Comparison of ENCODE assay signal across 11 cellular contexts in genomic region chr9:106648799-106649198, GRCh38.
DNase-seq lines count a peak whose midpoint lies in the region; ATAC-seq, FAIRE-seq and TF ChIP-seq lines count a peak whose summit lies in the region.
"Had no signal": no experiment of that assay in that cellular context is flagged by ENCODE, and none has a peak within 500 bp of the region (broad histone marks: within the 10 kb centered on the region; RNA-seq: fewer than 3 reads in every experiment).

No MANE protein-coding gene starts in this region.

- H3K27me3 Mint-ChIP-seq in osteocyte (ENCODE audit: unreplicated experiment) = no peaks in the 10 kb centered on the region
- no peaks in the 10 kb centered on the region for H3K27me3 Mint-ChIP-seq in CD8-positive, alpha-beta T cell (ENCODE audit: low read depth)
- H3K27me3 Mint-ChIP-seq: activated CD8-positive, alpha-beta T cell treated with anti-CD3 and anti-CD28 coated beads for 36 hours; naive thymus-derived CD8-positive, alpha-beta T cell had no signal

- H2BK5ac ChIP-seq in H1 (ENCODE audit: low read depth, low read length) = no peak overlapping the region

- intact Hi-C loops in CD8-positive, alpha-beta T cell (cut with DNase I, micrococcal nuclease) = no loop called here

- H2AK5ac ChIP-seq in H1 (ENCODE audit: low read depth, low read length) = no peak overlapping the region

- H3K36me3 ChIP-seq in H1 (ENCODE audit: control insufficient read depth in 2 of 4, insufficient read depth in 4 of 4, low read length in 3 of 4) = no peaks in the 10 kb centered on the region
- H3K36me3 ChIP-seq in CD8-positive, alpha-beta T cell (ENCODE audit: insufficient read depth, low read length) = no peaks in the 10 kb centered on the region

- 77% methylated on average over 2 of the region's 2 CpGs; no CpG with 5 or more reads in 1 of the 2 experiments for WGBS in H1 (ENCODE audit: extremely low coverage in 1 of 2, insufficient coverage in 1 of 2, insufficient read length in 1 of 2, insufficient replicate concordance in 2 of 2, low coverage in 1 of 2, low lambda C conversion rate in 2 of 2, missing lambda C conversion rate in 1 of 2), 2 experiments

- no peak overlapping the region for H3K18ac ChIP-seq in H1 (ENCODE audit: extremely low read depth, low read length)

- H4K20me1 ChIP-seq in H1 (replicated peaks in 1 of 2; ENCODE audit: control insufficient read depth in 1 of 2, insufficient read depth in 2 of 2, low read length in 2 of 2) = no peaks in the 10 kb centered on the region

- H3K14ac ChIP-seq in H1 (ENCODE audit: insufficient read length) = no peak overlapping the region

- H3K9ac ChIP-seq in H1 (replicated peaks in 1 of 4; ENCODE audit: extremely low read depth in 1 of 4, low read depth in 3 of 4, low read length in 3 of 4) = no peak overlapping the region

- peaks cover 4% of the 10 kb centered on the region for H3K4me1 Mint-ChIP-seq in osteocyte (ENCODE audit: unreplicated experiment)
- no peaks in the 10 kb centered on the region for H3K4me1 Mint-ChIP-seq in CD8-positive, alpha-beta T cell (ENCODE audit: low read depth)
- H3K4me1 Mint-ChIP-seq: naive thymus-derived CD8-positive, alpha-beta T cell had no signal

- no peak overlapping the region for H4K91ac ChIP-seq in H1 (replicated peaks; ENCODE audit: insufficient read length, low read length)

- H2AFZ ChIP-seq in H1 (ENCODE audit: low read length) = no peak overlapping the region

- no peak overlapping the region for H2BK20ac ChIP-seq in H1 (ENCODE audit: low read length)

- FAIRE-seq in H1 (lab: Jason Lieb, UNC) = no peak

- POLR2A ChIA-PET in H1 (lab: Charles Lee; ENCODE audit: partially characterized antibody) = no interaction called here
- POLR2A ChIA-PET in CD8-positive, alpha-beta T cell (lab: Charles Lee) = no interaction called here

- H3K23ac ChIP-seq in H1 (ENCODE audit: insufficient read length) = no peak overlapping the region

- H3K9me3 ChIP-seq in H1 (ENCODE audit: insufficient read depth in 2 of 2, low read depth in 1 of 2, low read length in 1 of 2) = no peaks in the 10 kb centered on the region; a peak in 1 of 4 replicates
- H3K9me3 ChIP-seq in CD8-positive, alpha-beta T cell (ENCODE audit: low read length) = no peaks in the 10 kb centered on the region

- H3K27ac ChIP-seq in H1 (ENCODE audit: low read depth, low read length) = no peak overlapping the region
- H3K27ac ChIP-seq in CD8-positive, alpha-beta T cell (ENCODE audit: low read depth, low read length) = no peak overlapping the region

- H4K5ac ChIP-seq in H1 (ENCODE audit: insufficient read length, low read depth, low read length) = no peak overlapping the region

- no peaks in the 10 kb centered on the region for H3K9me3 Mint-ChIP-seq in osteocyte (ENCODE audit: unreplicated experiment)
- peaks cover 4% of the 10 kb centered on the region for H3K9me3 Mint-ChIP-seq in CD8-positive, alpha-beta T cell

- no peak overlapping the region for H3K56ac ChIP-seq in H1 (replicated peaks; ENCODE audit: insufficient read length, low read depth, low read length)

- peak in 2 of 3 experiments; percentile 1 to 17; a peak in 1 of 4 replicates for TF ChIP-seq CTCF in H1 (IDR thresholded peaks at IDR 0.05; ENCODE audit: control extremely low read depth in 1 of 3, insufficient read depth in 1 of 3, low read depth in 1 of 3, low read length in 3 of 3)
- peak; percentile 52 for TF ChIP-seq CTCF in osteocyte (IDR thresholded peaks at IDR 0.05)
- no peak for TF ChIP-seq CTCF in CD8-positive, alpha-beta T cell (IDR thresholded peaks at IDR 0.05)

- H3K23me2 ChIP-seq in H1 (ENCODE audit: low read depth, low read length) = no peaks in the 10 kb centered on the region

- no peaks in the 10 kb centered on the region for H3K27me3 ChIP-seq in H1 (replicated peaks in 1 of 4; ENCODE audit: control insufficient read depth in 3 of 4, extremely low read depth in 1 of 4, insufficient read depth in 3 of 4, low read length in 3 of 4)
- H3K27me3 ChIP-seq in CD8-positive, alpha-beta T cell (ENCODE audit: insufficient read depth, low read length) = no peaks in the 10 kb centered on the region

- H3K4me3 Mint-ChIP-seq in osteocyte (ENCODE audit: unreplicated experiment) = no peak overlapping the region
- no peak overlapping the region for H3K4me3 Mint-ChIP-seq in CD8-positive, alpha-beta T cell
- H3K4me3 Mint-ChIP-seq: activated CD8-positive, alpha-beta T cell treated with anti-CD3 and anti-CD28 coated beads for 36 hours; activated naive CD8-positive, alpha-beta T cell; naive thymus-derived CD8-positive, alpha-beta T cell had no signal

- peak; percentile 23 for DNase-seq in ELR (ENCODE audit: low read depth)
- DNase-seq in NCI-H1105 (lab: John Stamatoyannopoulos, UW) = peak; percentile 4
- no peak for DNase-seq in H1 (ENCODE audit: low read depth in 1 of 2, low spot score in 2 of 2)
- no peak for DNase-seq in osteocyte (ENCODE audit: extremely low spot score, unreplicated experiment)
- DNase-seq in stimulated activated CD4-positive, alpha-beta T cell treated with anti-CD3 and anti-CD28 coated beads, Interleukin-4, amount 100 ng/mL, for 24 hours = no peak
- no peak for DNase-seq in iPS-NIHi7 (ENCODE audit: extremely low spot score)
- no peak for DNase-seq in CD8-positive, alpha-beta T cell
- DNase-seq: activated CD8-positive, alpha-beta T cell treated with anti-CD3 and anti-CD28 coated beads for 36 hours; naive thymus-derived CD8-positive, alpha-beta T cell; stimulated activated CD4-positive, alpha-beta T cell treated with anti-CD3 and anti-CD28 coated beads, Interleukin-2, amount 100 ng/mL, for 24 hours had no signal

- ATAC-seq in CD8-positive, alpha-beta T cell = no peak
- ATAC-seq: activated CD8-positive, alpha-beta T cell treated with anti-CD3 and anti-CD28 coated beads for 36 hours; naive thymus-derived CD8-positive, alpha-beta T cell had no signal

- H3K4me1 ChIP-seq in H1 (replicated peaks in 1 of 4; ENCODE audit: control insufficient read depth in 3 of 4, insufficient read depth in 4 of 4, low read length in 3 of 4) = no peaks in the 10 kb centered on the region
- no peaks in the 10 kb centered on the region for H3K4me1 ChIP-seq in CD8-positive, alpha-beta T cell (ENCODE audit: insufficient read depth, low read length)

- CTCF ChIA-PET in H1 (lab: Charles Lee; ENCODE audit: partially characterized antibody) = interaction anchor here (1.0 to 1.2 kb wide), 2 partner anchors 15 to 18 kb away, joined by 3 to 4 read pairs; no protein-coding TSS in a partner anchor
- CTCF ChIA-PET in CD8-positive, alpha-beta T cell (lab: Charles Lee) = no interaction called here

- no peak for TF ChIP-seq POLR2A in H1 (IDR thresholded peaks at IDR 0.05; ENCODE audit: control extremely low read depth in 1 of 2, low read depth in 2 of 2, low read length in 2 of 2)

- no peak overlapping the region for H3K4me3 ChIP-seq in H1 (ENCODE audit: extremely low read depth in 1 of 4, insufficient read depth in 2 of 4, low read depth in 3 of 4, low read length in 4 of 4)
- no peak overlapping the region for H3K4me3 ChIP-seq in CD8-positive, alpha-beta T cell (ENCODE audit: low read depth, low read length)

- no peaks in the 10 kb centered on the region for H3K36me3 Mint-ChIP-seq in osteocyte (ENCODE audit: unreplicated experiment)
- H3K36me3 Mint-ChIP-seq in CD8-positive, alpha-beta T cell = no peaks in the 10 kb centered on the region
- H3K36me3 Mint-ChIP-seq: activated naive CD8-positive, alpha-beta T cell; naive thymus-derived CD8-positive, alpha-beta T cell had no signal

- H3K79me2 ChIP-seq in H1 (ENCODE audit: control insufficient read depth in 1 of 2, insufficient read depth in 2 of 2, low read length in 2 of 2) = no peaks in the 10 kb centered on the region

- no peak overlapping the region for H3K4me2 ChIP-seq in H1 (ENCODE audit: insufficient read depth in 1 of 2, low read depth in 2 of 2, low read length in 2 of 2)

- no peak overlapping the region for H4K8ac ChIP-seq in H1 (ENCODE audit: extremely low read depth, insufficient read depth, low read length)

- TF ChIP-seq EP300 in H1 (IDR thresholded peaks at IDR 0.05; ENCODE audit: borderline replicate concordance in 1 of 2, low read depth in 2 of 2, low read length in 2 of 2) = no peak

- no peak overlapping the region for H2BK120ac ChIP-seq in H1 (replicated peaks; ENCODE audit: low read depth, low read length)

- TF ChIP-seq RAD21 in H1 (IDR thresholded peaks at IDR 0.05 in 1 of 2, conservative IDR thresholded peaks at IDR 0.05 in 1 of 2; ENCODE audit: low read depth in 2 of 2, low read length in 2 of 2) = peak; percentile 51 to 53

- no peak overlapping the region for H2BK15ac ChIP-seq in H1 (ENCODE audit: low read length)

- no peak overlapping the region for H3K27ac Mint-ChIP-seq in osteocyte (ENCODE audit: unreplicated experiment)
- no peak overlapping the region for H3K27ac Mint-ChIP-seq in CD8-positive, alpha-beta T cell
- H3K27ac Mint-ChIP-seq: activated CD8-positive, alpha-beta T cell treated with anti-CD3 and anti-CD28 coated beads for 36 hours; activated naive CD8-positive, alpha-beta T cell; naive thymus-derived CD8-positive, alpha-beta T cell had no signal

- H3K4ac ChIP-seq in H1 (replicated peaks; ENCODE audit: insufficient read length, low read depth, low read length) = no peak overlapping the region

- no peak overlapping the region for H2BK12ac ChIP-seq in H1 (ENCODE audit: low read depth, low read length)

- no peaks in the 10 kb centered on the region for H3K79me1 ChIP-seq in H1 (ENCODE audit: low read depth, low read length)

TF ChIP-seq in H1, 55 proteins besides CTCF, POLR2A, EP300 and RAD21:
- no peak for TF ChIP-seq USF2 (IDR thresholded peaks at IDR 0.05; ENCODE audit: low read length)
- TF ChIP-seq FOSL1 (IDR thresholded peaks at IDR 0.05; ENCODE audit: insufficient read depth, low read depth, low read length) = no peak
- TF ChIP-seq NRF1 (IDR thresholded peaks at IDR 0.05; ENCODE audit: low read depth, low read length) = no peak
- no peak for TF ChIP-seq MAFK (IDR thresholded peaks at IDR 0.05; ENCODE audit: low read depth, low read length)

Comparison
In these comparisons a context has a peak if more than half of its experiments do, and no peak if none do; other contexts are left out.
1. DNase-seq: peak in ELR (single experiment) and NCI-H1105 (single experiment); none in H1 (0 of 2), osteocyte (single experiment), stimulated activated CD4-positive, alpha-beta T cell treated with anti-CD3 and anti-CD28 coated beads, Interleukin-4, amount 100 ng/mL, for 24 hours (single experiment), iPS-NIHi7 (single experiment) and CD8-positive, alpha-beta T cell (0 of 7).